ENCODE assay signal across 8 cellular contexts in the genomic region with DNA sequence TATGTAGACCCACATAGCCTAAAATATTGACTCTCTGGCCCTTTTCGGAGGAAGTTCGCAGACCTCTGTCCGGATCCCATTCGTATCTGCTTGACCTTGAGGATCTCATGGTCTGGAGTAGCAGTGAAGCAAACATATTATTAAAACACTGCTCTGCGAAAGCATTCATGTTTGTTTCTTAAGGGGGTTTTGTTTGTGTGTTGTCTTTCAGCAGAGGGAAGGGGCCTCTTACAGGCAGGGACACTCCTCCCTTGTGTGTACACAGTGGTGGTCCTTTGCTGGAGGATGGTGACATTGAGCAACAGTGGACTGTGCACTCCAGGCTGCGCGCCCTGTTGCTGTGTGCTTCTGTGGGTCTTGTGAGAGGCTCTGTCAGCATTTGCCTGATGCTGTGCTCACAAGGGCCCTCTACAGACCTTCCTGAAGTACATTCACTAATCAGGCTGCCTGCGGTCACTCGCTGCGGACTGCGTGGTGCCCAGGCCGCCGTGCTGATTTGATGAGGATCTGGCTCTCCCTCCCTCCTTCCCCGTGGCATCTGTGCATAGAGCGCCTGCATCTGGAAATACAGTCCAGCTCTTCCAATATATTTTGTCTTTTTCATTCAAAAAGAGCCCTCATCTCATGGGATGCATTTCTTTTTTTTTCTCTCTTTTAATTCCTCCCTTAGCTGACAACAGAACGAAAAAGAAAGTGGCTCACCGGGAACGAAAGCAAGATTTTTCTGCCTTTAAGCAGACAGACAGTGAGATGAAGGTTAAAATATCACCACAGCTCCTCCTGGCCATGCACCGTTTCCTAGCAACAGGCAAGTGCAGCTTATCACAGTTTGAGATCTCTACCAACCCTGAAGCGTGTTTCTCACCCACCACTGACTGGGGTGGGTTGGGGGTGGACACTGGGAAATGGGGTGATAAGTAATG.
A peak's percentile ranks its signal among the peaks of the same experiment; 100 is the strongest.
DNase-seq lines count a peak whose midpoint lies in the region; ATAC-seq, FAIRE-seq and TF ChIP-seq lines count a peak whose summit lies in the region.

No MANE protein-coding gene starts in this region.

- in situ Hi-C loops in HepG2 (cut with HindIII; ENCODE audit: extremely low pct_ligation_motif_present, low pct_unique_long_range_greater_than_20kb) = loop anchor here (25.0 kb wide), 1 partner anchor 317 kb away; a partner anchor contains a TSS

- peaks cover 17% of the 10 kb centered on the region for H3K4me1 Mint-ChIP-seq in CD8-positive, alpha-beta T cell (ENCODE audit: low read depth)
- H3K4me1 Mint-ChIP-seq in IgD-negative memory B cell = peaks cover 5 to 9% (median 8%) of the 10 kb centered on the region in 3 donors

- H3K4me3 ChIP-seq in CD8-positive, alpha-beta T cell (ENCODE audit: low read depth, low read length) = peak overlapping the region; percentile 59
- H3K4me3 ChIP-seq in colonic mucosa (peak overlapping the region; percentile 10), HepG2 (replicated peaks in 1 of 3; ENCODE audit: insufficient read depth in 1 of 3, low read depth in 2 of 3, low read length in 3 of 3) (peak overlapping the region in 2 of 3 experiments; percentile 41 to 54; a peak in 4 of 6 replicates)

- peak; percentile 20 to 67 (median 49) for DNase-seq in CD8-positive, alpha-beta T cell
- peak; percentile 50 for DNase-seq in activated CD4-positive, CD25-positive, alpha-beta regulatory T cell treated with anti-CD3 and anti-CD28 coated beads, Interleukin-2, amount 50 U/mL, for 72 hours
- DNase-seq in colonic mucosa (peak; percentile 52), HepG2 (ENCODE audit: low spot score) (peak; percentile 96), T1000 (lab: John Stamatoyannopoulos, UW) (no peak)
- peak in 2 of 3 experiments; percentile 9 to 22 for DNase-seq in stimulated activated CD4-positive, alpha-beta T cell treated with anti-CD3 and anti-CD28 coated beads, TNF-alpha, amount 100 ng/mL, for 24 hours (ENCODE audit: low read depth in 3 of 3)

- 16% methylated on average over 16 of the region's 20 CpGs for WGBS in HepG2 (ENCODE audit: low lambda C conversion rate)

- peak overlapping the region; percentile 88 for H3K27ac Mint-ChIP-seq in CD8-positive, alpha-beta T cell
- H3K27ac Mint-ChIP-seq in IgD-negative memory B cell = peak overlapping the region in 2 of 3 donors; percentile 77 to 78

- POLR2A ChIA-PET in CD8-positive, alpha-beta T cell (lab: Charles Lee) = interaction anchor here (1.5 to 2.3 kb wide), 2 partner anchors 9 to 136 kb away, joined by 5 to 7 read pairs; a partner anchor contains a TSS
- POLR2A ChIA-PET in HepG2 (lab: Yijun Ruan, JAX) = interaction anchor here (1.1 to 1.9 kb wide), 2 partner anchors 136 to 137 kb away, joined by 3 to 7 read pairs; a partner anchor contains a TSS

- H3K4me3 Mint-ChIP-seq in CD8-positive, alpha-beta T cell = peak overlapping the region; percentile 89
- peak overlapping the region; percentile 29 to 87 (median 69) for H3K4me3 Mint-ChIP-seq in IgD-negative memory B cell

- peak; percentile 99 for FAIRE-seq in HepG2 (lab: Jason Lieb, UNC)

- CTCF ChIA-PET in CD8-positive, alpha-beta T cell (lab: Charles Lee) = interaction anchor here (0.6 to 1.7 kb wide), 6 partner anchors 10 to 191 kb away, joined by 3 to 9 read pairs (median 4); a partner anchor contains a TSS
- CTCF ChIA-PET in HepG2 (lab: Yijun Ruan, JAX; ENCODE audit: low intra/inter-chr PET ratio, low total read pairs) = interaction anchor here (0.6 to 3.1 kb wide), 2 partner anchors 115 to 137 kb away, joined by 3 to 18 read pairs; a partner anchor contains a TSS

- no peaks in the 10 kb centered on the region for H3K36me3 ChIP-seq in CD8-positive, alpha-beta T cell (ENCODE audit: insufficient read depth, low read length)
- H3K36me3 ChIP-seq in colonic mucosa (no peaks in the 10 kb centered on the region), HepG2 (replicated peaks in 1 of 2; ENCODE audit: control insufficient read depth in 1 of 2, insufficient read depth in 2 of 2, low read length in 2 of 2) (peaks cover 1 to 17% of the 10 kb centered on the region in 2 experiments; a peak in 2 of 5 replicates)

- H2AFZ ChIP-seq in HepG2 (ENCODE audit: low read length) = no peak overlapping the region

- peak; percentile 63 to 87; a peak in 3 of 4 replicates for TF ChIP-seq EP300 in HepG2 (IDR thresholded peaks at IDR 0.05; ENCODE audit: low read depth in 2 of 2, low read length in 2 of 2)
- peak; percentile 87 for TF ChIP-seq EP300 in HepG2 (CRISPR knock-in tag; IDR thresholded peaks at IDR 0.05; ENCODE audit: borderline replicate concordance)

- peaks cover 21% of the 10 kb centered on the region for H3K4me1 ChIP-seq in CD8-positive, alpha-beta T cell (ENCODE audit: insufficient read depth, low read length)
- no peaks in the 10 kb centered on the region for H3K4me1 ChIP-seq in colonic mucosa
- H3K4me1 ChIP-seq in HepG2 (ENCODE audit: insufficient read depth, low read length) = peaks cover 21% of the 10 kb centered on the region

- H3K9me3 ChIP-seq in CD8-positive, alpha-beta T cell (ENCODE audit: low read length) = no peaks in the 10 kb centered on the region
- no peaks in the 10 kb centered on the region for H3K9me3 ChIP-seq in colonic mucosa
- no peaks in the 10 kb centered on the region for H3K9me3 ChIP-seq in HepG2 (ENCODE audit: low read length)

- TF ChIP-seq RAD21 in HepG2 (CRISPR knock-in tag; IDR thresholded peaks at IDR 0.05) = peak; percentile 93

- no peaks in the 10 kb centered on the region for H4K20me1 ChIP-seq in HepG2 (ENCODE audit: insufficient read depth, low read length)

- H3K4me2 ChIP-seq in HepG2 (ENCODE audit: low read depth, low read length) = peak overlapping the region; percentile 70

- intact Hi-C loops in CD8-positive, alpha-beta T cell (cut with DNase I, micrococcal nuclease) = loop anchor here in 1 of 2 experiments (1.0 kb wide), 1 partner anchor 137 kb away; no protein-coding TSS in a partner anchor
- intact Hi-C loops in colonic mucosa (cut with DNase I) (no loop called here), HepG2 (cut with micrococcal nuclease; ENCODE audit: unreplicated experiment) (loop anchor here (1.0 to 10.0 kb wide), 3 partner anchors 67 to 339 kb away; a partner anchor contains a TSS)

- no peaks in the 10 kb centered on the region for H3K9me3 Mint-ChIP-seq in CD8-positive, alpha-beta T cell
- no peaks in the 10 kb centered on the region for H3K9me3 Mint-ChIP-seq in IgD-negative memory B cell

- no peaks in the 10 kb centered on the region for H3K79me2 ChIP-seq in HepG2 (ENCODE audit: insufficient read depth, low read length)

- TF ChIP-seq POLR2A in HepG2 (IDR thresholded peaks at IDR 0.05; ENCODE audit: insufficient read depth in 1 of 2, low read depth in 2 of 2, low read length in 2 of 2) = no peak

- peak; percentile 93 for ATAC-seq in CD8-positive, alpha-beta T cell
- peak; percentile 82 for ATAC-seq in GM21360 (IDR thresholded peaks at IDR 0.05; ENCODE audit: unreplicated experiment)
- ATAC-seq in HepG2 = peak; percentile 99

- no peak overlapping the region for H3K9ac ChIP-seq in colonic mucosa (ENCODE audit: low read depth in 2 of 2, low read length in 2 of 2)
- H3K9ac ChIP-seq in HepG2 (ENCODE audit: insufficient read depth, low read depth, low read length) = peak overlapping the region; percentile 30; the same call in 1 of the 2 replicates

- no peak for TF ChIP-seq CTCF in CD8-positive, alpha-beta T cell (IDR thresholded peaks at IDR 0.05)
- TF ChIP-seq CTCF in colonic mucosa (IDR thresholded peaks at IDR 0.05) (no peak), HepG2 (CRISPR knock-in tag; IDR thresholded peaks at IDR 0.05) (peak; percentile 94)

- no TSS peak for BruUV-seq in HepG2 (replicated peaks; lab: Mats Ljungman, UMichigan)

- H3K27me3 ChIP-seq in CD8-positive, alpha-beta T cell (ENCODE audit: insufficient read depth, low read length) = no peaks in the 10 kb centered on the region
- no peaks in the 10 kb centered on the region for H3K27me3 ChIP-seq in colonic mucosa
- no peaks in the 10 kb centered on the region for H3K27me3 ChIP-seq in HepG2 (ENCODE audit: control insufficient read depth in 1 of 2, insufficient read depth in 2 of 2, low read length in 2 of 2)

- H3K36me3 Mint-ChIP-seq in CD8-positive, alpha-beta T cell = peaks cover 23% of the 10 kb centered on the region
- peaks cover 9% of the 10 kb centered on the region for H3K36me3 Mint-ChIP-seq in IgD-negative memory B cell

- H3K27ac ChIP-seq in CD8-positive, alpha-beta T cell (ENCODE audit: low read depth, low read length) = peak overlapping the region; percentile 63
- H3K27ac ChIP-seq in colonic mucosa (peak overlapping the region; percentile 25), HepG2 (ENCODE audit: extremely low read length, insufficient read depth, low read length) (peak overlapping the region; percentile 50)

- no peaks in the 10 kb centered on the region for H3K27me3 Mint-ChIP-seq in CD8-positive, alpha-beta T cell (ENCODE audit: low read depth)
- H3K27me3 Mint-ChIP-seq in IgD-negative memory B cell = no peaks in the 10 kb centered on the region

TF ChIP-seq in HepG2, 621 proteins besides CTCF, POLR2A, EP300 and RAD21 (continues in another document):
- TF ChIP-seq TP53 (CRISPR knock-in tag; conservative IDR thresholded peaks at IDR 0.05) (0 out of 2 replicates have a peak, but pooled peaks have one; percentile 35), ZSCAN29 (CRISPR knock-in tag; conservative IDR thresholded peaks at IDR 0.05) (peak; percentile 24; the same call in 1 of the 2 replicates), SNAI1 (CRISPR knock-in tag; IDR thresholded peaks at IDR 0.05; ENCODE audit: borderline replicate concordance) (no peak)
- TF ChIP-seq, protein P1, sequence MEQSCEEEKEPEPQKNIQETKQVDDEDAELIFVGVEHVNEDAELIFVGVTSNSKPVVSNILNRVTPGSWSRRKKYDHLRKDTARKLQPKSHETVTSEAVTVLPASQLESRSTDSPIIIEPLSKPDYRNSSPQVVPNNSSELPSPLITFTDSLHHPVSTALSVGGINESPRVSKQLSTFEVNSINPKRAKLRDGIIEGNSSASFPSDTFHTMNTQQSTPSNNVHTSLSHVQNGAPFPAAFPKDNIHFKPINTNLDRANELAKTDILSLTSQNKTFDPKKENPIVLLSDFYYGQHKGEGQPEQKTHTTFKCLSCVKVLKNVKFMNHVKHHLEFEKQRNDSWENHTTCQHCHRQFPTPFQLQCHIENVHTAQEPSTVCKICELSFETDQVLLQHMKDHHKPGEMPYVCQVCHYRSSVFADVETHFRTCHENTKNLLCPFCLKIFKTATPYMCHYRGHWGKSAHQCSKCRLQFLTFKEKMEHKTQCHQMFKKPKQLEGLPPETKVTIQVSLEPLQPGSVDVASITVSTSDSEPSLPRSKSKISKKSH (CRISPR knock-in tag; IDR thresholded peaks at IDR 0.05; ENCODE audit: borderline replicate concordance) = peak; percentile 55; the same call in 1 of the 2 replicates
